In genomic region chr7:100808354-100808875, GRCh38 we compare ENCODE assay signal across 1 cellular context.
TF ChIP-seq lines count a peak whose summit lies in the region.

No MANE protein-coding gene starts in this region.

TF ChIP-seq in HepG2, 621 proteins besides CTCF, POLR2A, EP300 and RAD21:
- TF ChIP-seq ELK4 (CRISPR knock-in tag; IDR thresholded peaks at IDR 0.05; ENCODE audit: borderline replicate concordance): no peak
- no peak for TF ChIP-seq TFAP4 (IDR thresholded peaks at IDR 0.05; ENCODE audit: borderline replicate concordance, low read depth)
- TF ChIP-seq ZNF484 (CRISPR knock-in tag; IDR thresholded peaks at IDR 0.05; ENCODE audit: borderline replicate concordance, low read depth): no peak
- peak; percentile 36; the same call in 1 of the 2 replicates for TF ChIP-seq RARA (CRISPR knock-in tag; IDR thresholded peaks at IDR 0.05)
- TF ChIP-seq JUN (CRISPR knock-in tag; IDR thresholded peaks at IDR 0.05): no peak
- peak; percentile 34; the same call in 1 of the 2 replicates for TF ChIP-seq HNF4A (CRISPR knock-in tag; IDR thresholded peaks at IDR 0.05)
- TF ChIP-seq ZNF460 (CRISPR knock-in tag; IDR thresholded peaks at IDR 0.05; ENCODE audit: borderline replicate concordance): no peak
- no peak for TF ChIP-seq CHD4 (IDR thresholded peaks at IDR 0.05; ENCODE audit: borderline replicate concordance, low read length)
